ENCODE assay signal across 1 cellular context in the genomic region with DNA sequence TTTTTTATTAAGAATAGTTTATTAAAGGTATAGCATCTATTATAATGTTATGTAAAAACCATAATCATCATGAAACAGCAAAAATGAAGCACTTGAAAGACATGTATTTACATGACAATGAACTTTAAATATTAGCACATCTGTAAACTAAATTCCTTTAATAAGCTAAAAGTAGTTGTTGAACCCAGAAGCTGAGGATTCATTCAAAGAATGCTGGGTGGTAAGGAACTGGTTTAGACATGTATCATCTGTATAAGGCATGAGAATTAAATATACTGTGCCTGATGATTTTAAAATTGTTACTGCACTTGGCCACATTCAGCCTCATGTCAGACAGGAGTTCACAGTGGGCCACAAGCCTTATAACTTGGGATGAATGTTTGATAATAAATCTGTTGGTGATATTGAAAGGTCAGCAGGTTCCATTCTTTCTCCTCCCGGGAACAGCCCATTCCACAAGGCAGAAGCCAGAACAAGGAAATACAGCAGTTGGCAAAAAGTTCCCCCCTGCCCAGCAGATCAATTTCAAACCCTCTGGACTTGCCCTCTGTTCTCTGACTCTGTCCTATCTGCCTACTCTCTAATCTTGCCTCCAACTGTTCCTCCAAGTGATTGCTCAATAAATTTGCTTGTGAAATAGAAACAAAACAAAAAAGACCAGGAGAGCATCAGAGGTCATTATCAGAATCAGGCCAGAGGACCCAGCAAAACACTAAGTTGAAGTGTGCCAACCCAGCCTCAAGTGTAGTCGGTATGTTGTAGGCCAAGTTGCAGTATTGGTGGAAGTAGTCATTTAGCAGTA.
TF ChIP-seq lines count a peak whose summit lies in the region.

No MANE protein-coding gene starts in this region.

TF ChIP-seq in GM23338, 12 proteins besides CTCF, POLR2A, EP300 and RAD21 (continued from another document):
- no peak for TF ChIP-seq ETS1 (IDR thresholded peaks at IDR 0.05)
- TF ChIP-seq ZNF114 (CRISPR knock-in tag; IDR thresholded peaks at IDR 0.05): no peak
- no peak for TF ChIP-seq NANOG (IDR thresholded peaks at IDR 0.05; ENCODE audit: borderline replicate concordance)
- no peak for TF ChIP-seq CREB1 (CRISPR knock-in tag; IDR thresholded peaks at IDR 0.05; ENCODE audit: low read depth)
- no peak for TF ChIP-seq JUNB (IDR thresholded peaks at IDR 0.05; ENCODE audit: unreplicated experiment)
- TF ChIP-seq POLR2AphosphoS5 (IDR thresholded peaks at IDR 0.05; ENCODE audit: low read depth): no peak
- TF ChIP-seq ZNF462 (CRISPR knock-in tag; IDR thresholded peaks at IDR 0.05): no peak
- TF ChIP-seq EZH2phosphoT487 (IDR thresholded peaks at IDR 0.05; ENCODE audit: unreplicated experiment): no peak
